ENCODE assay signal across 8 cellular contexts in the genomic region with DNA sequence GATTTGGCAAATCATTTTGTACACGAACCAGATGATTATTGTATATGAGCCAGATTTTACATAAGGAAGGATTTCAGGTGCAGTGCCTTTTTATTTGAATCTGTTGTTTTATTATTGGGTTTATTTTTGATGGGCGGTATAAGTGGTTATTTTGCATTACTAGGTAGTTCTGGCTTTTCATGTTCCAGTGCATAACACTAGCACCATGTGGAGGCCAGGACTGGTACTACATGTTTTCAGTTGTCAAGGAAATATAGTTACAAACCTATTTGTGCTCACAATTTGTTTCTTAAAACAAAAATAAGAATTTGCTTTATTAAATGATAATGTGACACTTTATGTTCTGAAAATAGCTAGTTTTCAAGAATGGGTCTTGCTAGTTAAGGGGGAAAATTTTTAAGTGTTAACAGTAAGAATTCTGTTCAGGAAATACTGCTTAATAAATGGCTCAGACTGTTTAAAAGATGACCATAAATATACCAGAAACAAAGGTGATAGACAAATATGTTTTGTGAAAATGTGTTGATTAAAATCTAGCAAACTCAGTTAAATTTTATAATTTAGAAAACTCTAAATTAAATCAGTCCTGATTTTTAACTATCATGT. TPM values are rescaled to one million over a fixed set of nuclear protein-coding genes. Genes with fewer than 3 reads are reported as not detected.
DNase-seq lines count a peak whose midpoint lies in the region; ATAC-seq and TF ChIP-seq lines count a peak whose summit lies in the region.

No MANE protein-coding gene starts in this region.

- TF ChIP-seq CTCF in BJ (IDR thresholded peaks at IDR 0.05; ENCODE audit: insufficient read depth, low read depth, low read length): peak; percentile 87
- TF ChIP-seq CTCF in dorsolateral prefrontal cortex (IDR thresholded peaks at IDR 0.05 in 54 of 56, conservative IDR thresholded peaks at IDR 0.05 in 2 of 56; ENCODE audit: low read depth in 1 of 56, partially characterized antibody in 56 of 56): peak; percentile 53 to 88 (median 78)

- no peaks in the 10 kb centered on the region for H3K27me3 Mint-ChIP-seq in activated T-cell treated with anti-CD3 and anti-CD28 coated beads, Interleukin-2, amount 50 U/mL, for 24 hours

- H3K27ac Mint-ChIP-seq in activated T-cell treated with anti-CD3 and anti-CD28 coated beads, Interleukin-2, amount 50 U/mL, for 24 hours: no peak overlapping the region

- intact Hi-C loops in dorsolateral prefrontal cortex (cut with DNase I): loop anchor here in 1 of 2 donors (5.0 kb wide), 1 partner anchor 244 kb away; no protein-coding TSS in a partner anchor

- no peaks in the 10 kb centered on the region for H3K4me1 Mint-ChIP-seq in activated T-cell treated with anti-CD3 and anti-CD28 coated beads, Interleukin-2, amount 50 U/mL, for 24 hours (ENCODE audit: low read depth)

- no peaks in the 10 kb centered on the region for H3K9me3 Mint-ChIP-seq in activated T-cell treated with anti-CD3 and anti-CD28 coated beads, Interleukin-2, amount 50 U/mL, for 24 hours

- peak; percentile 93 for ATAC-seq in GM18867 (IDR thresholded peaks at IDR 0.05; ENCODE audit: unreplicated experiment)
- peak; percentile 59 for ATAC-seq in HG03378 (IDR thresholded peaks at IDR 0.05; ENCODE audit: unreplicated experiment)
- no peak for ATAC-seq in HG03457 (IDR thresholded peaks at IDR 0.05; ENCODE audit: unreplicated experiment)

- H3K36me3 ChIP-seq in BJ (ENCODE audit: control insufficient read depth, insufficient read depth, low read length): no peaks in the 10 kb centered on the region

- POLR2A ChIA-PET in BJ (lab: Charles Lee): no interaction called here

- no peaks in the 10 kb centered on the region; the same call in 1 of the 2 replicates for H3K27me3 ChIP-seq in BJ (ENCODE audit: control insufficient read depth, insufficient read depth, low read length)
- peaks cover 0 to 5% (median 0%) of the 10 kb centered on the region in 45 donors for H3K27me3 ChIP-seq in dorsolateral prefrontal cortex

- H3K4me3 ChIP-seq in BJ (ENCODE audit: low read depth, low read length): no peak overlapping the region
- no peak overlapping the region for H3K4me3 ChIP-seq in dorsolateral prefrontal cortex

- H3K36me3 Mint-ChIP-seq in activated T-cell treated with anti-CD3 and anti-CD28 coated beads, Interleukin-2, amount 50 U/mL, for 24 hours (ENCODE audit: low read depth): no peaks in the 10 kb centered on the region

- no peak overlapping the region for H3K27ac ChIP-seq in dorsolateral prefrontal cortex

- no peak for DNase-seq in BJ (ENCODE audit: low read depth)
- peak; percentile 20 for DNase-seq in NCI-H748 treated with DMSO at 0.1 percent for 48 hours (lab: John Stamatoyannopoulos, UW)
- peak in 2 of 10 donors; percentile 48 to 60 for DNase-seq in dorsolateral prefrontal cortex
- DNase-seq in non-pigmented ciliary epithelial cell (ENCODE audit: low read depth): peak; percentile 26
- no peak for DNase-seq in activated T-cell treated with anti-CD3 and anti-CD28 coated beads, Interleukin-2, amount 50 U/mL, for 24 hours

- H3K4me3 Mint-ChIP-seq in activated T-cell treated with anti-CD3 and anti-CD28 coated beads, Interleukin-2, amount 50 U/mL, for 24 hours: no peak overlapping the region

- CTCF ChIA-PET in BJ (lab: Yijun Ruan, JAX): interaction anchor here (0.9 to 1.9 kb wide), 6 partner anchors 26 to 268 kb away, joined by 3 to 11 read pairs (median 3); no protein-coding TSS in a partner anchor

RNA-seq across cellular contexts. Expression of gene SEMA3E, which starts 7.1 kb away (rescaled TPM):
- 0.01 TPM in 1 of 2 replicates, not detected in the other for polyA plus RNA-seq in BJ (2011; rRNA removed)
- not detected in 2 replicates for polyA minus RNA-seq in BJ (2011; rRNA and poly(A)+ RNA removed)
- total RNA-seq in dorsolateral prefrontal cortex: 10 to 100 TPM in 89 of 120 experiments, 1 to 10 TPM in 30, under 1 TPM in 1; 0.98 to 29.5 (median 13.9) TPM

Comparison
In these comparisons a context has a peak if more than half of its experiments do, and no peak if none do; other contexts are left out.
1. DNase-seq: peak in NCI-H748 treated with DMSO at 0.1 percent for 48 hours (single experiment) and non-pigmented ciliary epithelial cell (single experiment); none in BJ (single experiment) and activated T-cell treated with anti-CD3 and anti-CD28 coated beads, Interleukin-2, amount 50 U/mL, for 24 hours (single experiment).